Comparison of ENCODE assay signal across 12 cellular contexts in the genomic region with DNA sequence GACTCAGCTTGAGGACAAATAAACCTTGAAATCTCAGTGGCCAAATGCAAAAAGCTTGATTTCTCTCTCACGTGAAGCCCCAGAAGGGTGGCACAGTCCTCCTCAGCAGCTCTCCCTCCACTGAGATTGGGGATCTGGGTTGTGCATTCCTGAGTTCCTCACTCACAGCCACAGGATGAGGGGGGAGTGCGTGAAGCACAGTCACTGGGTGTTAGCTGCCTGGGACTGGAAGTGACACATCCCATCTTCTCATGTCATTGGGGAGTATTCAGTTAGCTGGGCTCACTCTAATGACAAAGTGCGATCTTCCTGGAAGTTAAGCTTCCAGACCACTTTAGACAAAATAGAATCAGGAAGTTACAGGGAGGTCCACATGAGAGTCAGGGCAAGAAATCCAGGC.
DNase-seq lines count a peak whose midpoint lies in the region; FAIRE-seq and TF ChIP-seq lines count a peak whose summit lies in the region.
"Had no signal": no experiment of that assay in that cellular context is flagged by ENCODE, and none has a peak within 500 bp of the region (broad histone marks: within the 10 kb centered on the region; RNA-seq: fewer than 3 reads in every experiment).

No MANE protein-coding gene starts in this region.

- CTCF ChIA-PET in OCI-LY7 (lab: Charles Lee; ENCODE audit: unreplicated experiment): no interaction called here

- H3K4me3 ChIP-seq in epithelial cell of proximal tubule (ENCODE audit: low read depth, low read length) (no peak overlapping the region), osteoblast (ENCODE audit: insufficient read depth, low read length) (no peak overlapping the region), ascending aorta (no peak overlapping the region), OCI-LY7 (ENCODE audit: low read depth, low read length, poor library complexity, severe bottlenecking) (no peak overlapping the region)
- H3K4me3 ChIP-seq: body of pancreas had no signal

- H3K79me2 ChIP-seq in osteoblast (ENCODE audit: insufficient read depth, low read length) (no peaks in the 10 kb centered on the region), OCI-LY7 (ENCODE audit: insufficient read depth, low read depth, low read length) (no peaks in the 10 kb centered on the region)

- no peak for FAIRE-seq in D721Med (lab: Jason Lieb, UNC)
- FAIRE-seq: islet of Langerhans had no signal

- POLR2A ChIA-PET in OCI-LY7 (lab: Charles Lee): no interaction called here

- intact Hi-C loops in ascending aorta (cut with DNase I): no loop called here
- intact Hi-C loops in OCI-LY7 (cut with micrococcal nuclease; ENCODE audit: unreplicated experiment): no loop called here

- H2AFZ ChIP-seq in osteoblast (ENCODE audit: low read length) (peak overlapping the region; percentile 43), OCI-LY7 (ENCODE audit: low read length) (no peak overlapping the region)

- H3K9me2 ChIP-seq in OCI-LY7 (ENCODE audit: insufficient read depth, low read length): no peaks in the 10 kb centered on the region

- H3K4me1 ChIP-seq in osteoblast (ENCODE audit: insufficient read depth, low read length) (peaks cover 21% of the 10 kb centered on the region), ascending aorta (no peaks in the 10 kb centered on the region), OCI-LY7 (ENCODE audit: insufficient read depth, low read length, poor library complexity, severe bottlenecking) (no peaks in the 10 kb centered on the region)

- DNase-seq in GM03348 (ENCODE audit: low spot score): peak; percentile 91
- DNase-seq in RKO (ENCODE audit: low spot score): peak; percentile 75
- DNase-seq in epithelial cell of proximal tubule (ENCODE audit: low read depth): peak; percentile 16
- DNase-seq in osteoblast (ENCODE audit: insufficient read length, low spot score, missing footprints): peak; percentile 85
- DNase-seq in ascending aorta (ENCODE audit: low spot score in 2 of 2): no peak
- DNase-seq in OCI-LY7 (ENCODE audit: low spot score): no peak
- DNase-seq in D721Med (ENCODE audit: insufficient read length, low spot score): no peak
- no peak for DNase-seq in NCI-H146 (lab: John Stamatoyannopoulos, UW)
- DNase-seq: activated CD4-positive, alpha-beta T cell treated with anti-CD3 and anti-CD28 coated beads for 1 hour; activated T-cell treated with anti-CD3 and anti-CD28 coated beads, Interleukin-2, amount 50 U/mL, for 1 hour had no signal

- no peaks in the 10 kb centered on the region for H3K27me3 ChIP-seq in osteoblast (ENCODE audit: insufficient read depth, low read length)
- H3K27me3 ChIP-seq in ascending aorta: no peaks in the 10 kb centered on the region
- H3K27me3 ChIP-seq: body of pancreas had no signal

- no peaks in the 10 kb centered on the region for H4K20me1 ChIP-seq in osteoblast (ENCODE audit: insufficient read depth, low read length)
- H4K20me1 ChIP-seq in OCI-LY7 (ENCODE audit: insufficient read depth, low read length): no peaks in the 10 kb centered on the region

- H3K36me3 ChIP-seq in osteoblast (ENCODE audit: insufficient read depth, low read length): no peaks in the 10 kb centered on the region
- H3K36me3 ChIP-seq in ascending aorta: no peaks in the 10 kb centered on the region
- no peaks in the 10 kb centered on the region for H3K36me3 ChIP-seq in OCI-LY7 (ENCODE audit: insufficient read depth, low read length)

- peak overlapping the region; percentile 29 for H3K27ac ChIP-seq in osteoblast (ENCODE audit: low read depth, low read length)
- no peak overlapping the region for H3K27ac ChIP-seq in ascending aorta
- H3K27ac ChIP-seq in OCI-LY7 (ENCODE audit: low read depth, low read length, poor library complexity, severe bottlenecking): no peak overlapping the region
- H3K27ac ChIP-seq: body of pancreas had no signal

- no peaks in the 10 kb centered on the region for H3K9me3 ChIP-seq in osteoblast (ENCODE audit: low read depth, low read length)
- no peaks in the 10 kb centered on the region for H3K9me3 ChIP-seq in ascending aorta
- H3K9me3 ChIP-seq in OCI-LY7 (ENCODE audit: low read length): no peaks in the 10 kb centered on the region
- H3K9me3 ChIP-seq: body of pancreas had no signal

- BruUV-seq in OCI-LY7 (replicated peaks; lab: Mats Ljungman, UMichigan): no TSS peak

- TF ChIP-seq CTCF in epithelial cell of proximal tubule (conservative IDR thresholded peaks at IDR 0.05; ENCODE audit: low read depth, low read length) (no peak), osteoblast (IDR thresholded peaks at IDR 0.05; ENCODE audit: extremely low read depth, low read depth, low read length) (no peak), ascending aorta (IDR thresholded peaks at IDR 0.05) (no peak), OCI-LY7 (conservative IDR thresholded peaks at IDR 0.05; ENCODE audit: low read length) (no peak), D721Med (IDR thresholded peaks at IDR 0.05; ENCODE audit: insufficient read depth, missing control alignments) (no peak)

- peak overlapping the region; percentile 37 for H3K4me2 ChIP-seq in osteoblast (ENCODE audit: insufficient read depth, low read length)
- no peak overlapping the region for H3K4me2 ChIP-seq in OCI-LY7 (ENCODE audit: low read length)

Comparison
In these comparisons a context has a peak if more than half of its experiments do, and no peak if none do; other contexts are left out.
1. DNase-seq: peak in GM03348 (single experiment), RKO (single experiment), epithelial cell of proximal tubule (single experiment) and osteoblast (single experiment); none in ascending aorta (0 of 2), OCI-LY7 (single experiment), D721Med (single experiment) and NCI-H146 (single experiment).